Comparison of ENCODE assay signal across 29 cellular contexts in genomic region chr1:63836830-63837229, GRCh38.
A peak's percentile ranks its signal among the peaks of the same experiment; 100 is the strongest.
DNase-seq lines count a peak whose midpoint lies in the region; ATAC-seq and TF ChIP-seq lines count a peak whose summit lies in the region.
"Had no signal": no experiment of that assay in that cellular context is flagged by ENCODE, and none has a peak within 500 bp of the region (broad histone marks: within the 10 kb centered on the region; RNA-seq: fewer than 3 reads in every experiment).

No MANE protein-coding gene starts in this region.

- no peak overlapping the region for H3K27ac ChIP-seq in OCI-LY7 (ENCODE audit: low read depth, low read length, poor library complexity, severe bottlenecking)
- H3K27ac ChIP-seq in CD8-positive, alpha-beta memory T cell (ENCODE audit: low read depth, low read length) = no peak overlapping the region
- H3K27ac ChIP-seq: dorsolateral prefrontal cortex, lower lobe of right lung, pancreas, skin epidermis, suprapubic skin had no signal

- H3K4me1 ChIP-seq in OCI-LY7 (ENCODE audit: insufficient read depth, low read length, poor library complexity, severe bottlenecking) = peaks cover 40% of the 10 kb centered on the region
- H3K4me1 ChIP-seq in CD8-positive, alpha-beta memory T cell (ENCODE audit: insufficient read depth, low read length) = no peaks in the 10 kb centered on the region

- no peaks in the 10 kb centered on the region for H3K36me3 ChIP-seq in OCI-LY7 (ENCODE audit: insufficient read depth, low read length)
- no peaks in the 10 kb centered on the region for H3K36me3 ChIP-seq in CD8-positive, alpha-beta memory T cell (ENCODE audit: insufficient read depth, low read length)
- no peaks in the 10 kb centered on the region for H3K36me3 ChIP-seq in H7 (replicated peaks; ENCODE audit: control insufficient read depth, insufficient read depth, low read length)
- H3K36me3 ChIP-seq: lower lobe of right lung, pancreas, suprapubic skin had no signal

- H3K27me3 ChIP-seq in CD8-positive, alpha-beta memory T cell (ENCODE audit: insufficient read depth, low read length, poor library complexity, severe bottlenecking) = no peaks in the 10 kb centered on the region
- H3K27me3 ChIP-seq in H7 (ENCODE audit: control insufficient read depth, insufficient read depth, low read length) = no peaks in the 10 kb centered on the region
- H3K27me3 ChIP-seq: pancreas, suprapubic skin had no signal

- CTCF ChIA-PET in GM10248 (lab: Yijun Ruan, JAX) (interaction anchor here (0.9 kb wide), 1 partner anchor 17 kb away, joined by 3 read pairs; no protein-coding TSS in a partner anchor), OCI-LY7 (lab: Charles Lee; ENCODE audit: unreplicated experiment) (interaction anchor here (1.1 kb wide), 1 partner anchor 15 kb away, joined by 3 read pairs; no protein-coding TSS in a partner anchor)
- CTCF ChIA-PET in CD8-positive, alpha-beta memory T cell (lab: Charles Lee) = no interaction called here

- TF ChIP-seq CTCF in GM10248 (IDR thresholded peaks at IDR 0.05; ENCODE audit: control extremely low read depth, extremely low read depth, low read depth, missing control alignments) (no peak), OCI-LY7 (conservative IDR thresholded peaks at IDR 0.05; ENCODE audit: low read length) (no peak), nephron (IDR thresholded peaks at IDR 0.05; ENCODE audit: unreplicated experiment in 3 of 3) (no peak)

- POLR2A ChIA-PET in GM10248 (lab: Yijun Ruan, JAX) = no interaction called here
- POLR2A ChIA-PET in OCI-LY7 (lab: Charles Lee) = interaction anchor here (0.7 to 4.2 kb wide), 4 partner anchors 8 to 1120 kb away, joined by 3 to 19 read pairs (median 4); no protein-coding TSS in a partner anchor
- POLR2A ChIA-PET in CD8-positive, alpha-beta memory T cell (lab: Charles Lee) = no interaction called here

- intact Hi-C loops in OCI-LY7 (cut with micrococcal nuclease; ENCODE audit: unreplicated experiment) = no loop called here

- no peaks in the 10 kb centered on the region for H3K9me3 Mint-ChIP-seq in nephron
- no peaks in the 10 kb centered on the region for H3K9me3 Mint-ChIP-seq in CD8-positive, alpha-beta memory T cell
- H3K9me3 Mint-ChIP-seq: activated naive CD4-positive, alpha-beta T cell treated with anti-CD3 and anti-CD28 coated beads, Interleukin-2, amount 50 U/mL, for 72 hours; CD4-positive, alpha-beta T cell; H9; natural killer cell had no signal

- H3K36me3 Mint-ChIP-seq in nephron (ENCODE audit: low read depth) = no peaks in the 10 kb centered on the region
- H3K36me3 Mint-ChIP-seq in CD8-positive, alpha-beta memory T cell = no peaks in the 10 kb centered on the region
- H3K36me3 Mint-ChIP-seq: activated naive CD4-positive, alpha-beta T cell treated with anti-CD3 and anti-CD28 coated beads, Interleukin-2, amount 50 U/mL, for 72 hours; natural killer cell had no signal

- peak; percentile 13 for DNase-seq in GM10248 (ENCODE audit: extremely low spot score)
- peak; percentile 11 for DNase-seq in OCI-LY7 (ENCODE audit: low spot score)
- no peak for DNase-seq in T-helper 2 cell
- no peak for DNase-seq in CD8-positive, alpha-beta memory T cell
- no peak for DNase-seq in H7
- DNase-seq: activated CD4-positive, alpha-beta T cell treated with anti-CD3 and anti-CD28 coated beads, Interleukin-2, amount 50 U/mL, for 1 hour; activated effector memory CD4-positive, alpha-beta T cell treated with Interleukin-2 at 50 U/mL for 16 hours; activated T-cell treated with anti-CD3 and anti-CD28 coated beads, Interleukin-2, amount 50 U/mL, for 1 hour; AML-193; amygdala; CD4-positive, alpha-beta T cell; DND-41; dorsolateral prefrontal cortex; H9; KBM-7; lower lobe of right lung; natural killer cell; NCI-H1092 treated with DMSO at 0.1 percent for 48 hours; NCI-H1930; NCI-H748 treated with DMSO at 0.1 percent for 48 hours; pancreas; stimulated activated naive CD4-positive, alpha-beta T cell treated with Interleukin-2 at 50 U/mL for 16 hours; T-helper 9 cell had no signal

- no peaks in the 10 kb centered on the region for H3K79me2 ChIP-seq in OCI-LY7 (ENCODE audit: insufficient read depth, low read depth, low read length)

- H3K27me3 Mint-ChIP-seq in nephron (ENCODE audit: low read depth) = no peaks in the 10 kb centered on the region
- H3K27me3 Mint-ChIP-seq in CD8-positive, alpha-beta memory T cell = peaks cover 0 to 4% of the 10 kb centered on the region in 2 donors

- peak overlapping the region; percentile 72 for H2AFZ ChIP-seq in OCI-LY7 (ENCODE audit: low read length)

- H3K4me1 Mint-ChIP-seq in nephron = peaks cover 44% of the 10 kb centered on the region
- H3K4me1 Mint-ChIP-seq in CD8-positive, alpha-beta memory T cell = no peaks in the 10 kb centered on the region
- H3K4me1 Mint-ChIP-seq: natural killer cell had no signal

- no peaks in the 10 kb centered on the region for H3K9me2 ChIP-seq in OCI-LY7 (ENCODE audit: insufficient read depth, low read length)

- H3K4me2 ChIP-seq in OCI-LY7 (ENCODE audit: low read length) = peak overlapping the region; percentile 29

- no TSS peak for BruUV-seq in OCI-LY7 (replicated peaks; lab: Mats Ljungman, UMichigan)

- H3K9me3 ChIP-seq in OCI-LY7 (ENCODE audit: low read length) = no peaks in the 10 kb centered on the region
- no peaks in the 10 kb centered on the region for H3K9me3 ChIP-seq in CD8-positive, alpha-beta memory T cell (ENCODE audit: low read length)
- H3K9me3 ChIP-seq: lower lobe of right lung, pancreas, suprapubic skin had no signal

- ATAC-seq in HG02885 (IDR thresholded peaks at IDR 0.05; ENCODE audit: poor library complexity, unreplicated experiment) = peak; percentile 40
- no peak for ATAC-seq in GM21717 (IDR thresholded peaks at IDR 0.05; ENCODE audit: unreplicated experiment)
- ATAC-seq: activated naive CD4-positive, alpha-beta T cell treated with anti-CD3 and anti-CD28 coated beads, Interleukin-2, amount 50 U/mL, for 72 hours; lower lobe of right lung; natural killer cell; pancreas had no signal

- H3K4me3 Mint-ChIP-seq in nephron = no peak overlapping the region
- H3K4me3 Mint-ChIP-seq in CD8-positive, alpha-beta memory T cell = no peak overlapping the region
- H3K4me3 Mint-ChIP-seq: CD4-positive, alpha-beta T cell; H9; natural killer cell had no signal

- H3K4me3 ChIP-seq in OCI-LY7 (ENCODE audit: low read depth, low read length, poor library complexity, severe bottlenecking) (no peak overlapping the region), H7 (ENCODE audit: insufficient read depth, low read depth, low read length) (no peak overlapping the region)
- H3K4me3 ChIP-seq in CD8-positive, alpha-beta memory T cell (ENCODE audit: low read length) = no peak overlapping the region
- H3K4me3 ChIP-seq: dorsolateral prefrontal cortex, lower lobe of right lung, pancreas, skin epidermis, suprapubic skin had no signal

- no peaks in the 10 kb centered on the region for H4K20me1 ChIP-seq in OCI-LY7 (ENCODE audit: insufficient read depth, low read length)

- H3K27ac Mint-ChIP-seq in nephron = peak overlapping the region; percentile 22 to 57 (median 36)
- H3K27ac Mint-ChIP-seq in CD8-positive, alpha-beta memory T cell = no peak overlapping the region
- H3K27ac Mint-ChIP-seq: activated naive CD4-positive, alpha-beta T cell treated with anti-CD3 and anti-CD28 coated beads, Interleukin-2, amount 50 U/mL, for 72 hours; CD4-positive, alpha-beta T cell; natural killer cell had no signal

Comparison
In these comparisons a context has a peak if more than half of its experiments do, and no peak if none do; other contexts are left out.
1. DNase-seq: peak in GM10248 (single experiment) and OCI-LY7 (single experiment); none in T-helper 2 cell (0 of 5), CD8-positive, alpha-beta memory T cell (0 of 5) and H7 (single experiment).
2. H3K27ac Mint-ChIP-seq: peak in nephron (3 of 3); none in CD8-positive, alpha-beta memory T cell (0 of 8).